11 cellular contexts compared by ENCODE assay signal in the genomic region with DNA sequence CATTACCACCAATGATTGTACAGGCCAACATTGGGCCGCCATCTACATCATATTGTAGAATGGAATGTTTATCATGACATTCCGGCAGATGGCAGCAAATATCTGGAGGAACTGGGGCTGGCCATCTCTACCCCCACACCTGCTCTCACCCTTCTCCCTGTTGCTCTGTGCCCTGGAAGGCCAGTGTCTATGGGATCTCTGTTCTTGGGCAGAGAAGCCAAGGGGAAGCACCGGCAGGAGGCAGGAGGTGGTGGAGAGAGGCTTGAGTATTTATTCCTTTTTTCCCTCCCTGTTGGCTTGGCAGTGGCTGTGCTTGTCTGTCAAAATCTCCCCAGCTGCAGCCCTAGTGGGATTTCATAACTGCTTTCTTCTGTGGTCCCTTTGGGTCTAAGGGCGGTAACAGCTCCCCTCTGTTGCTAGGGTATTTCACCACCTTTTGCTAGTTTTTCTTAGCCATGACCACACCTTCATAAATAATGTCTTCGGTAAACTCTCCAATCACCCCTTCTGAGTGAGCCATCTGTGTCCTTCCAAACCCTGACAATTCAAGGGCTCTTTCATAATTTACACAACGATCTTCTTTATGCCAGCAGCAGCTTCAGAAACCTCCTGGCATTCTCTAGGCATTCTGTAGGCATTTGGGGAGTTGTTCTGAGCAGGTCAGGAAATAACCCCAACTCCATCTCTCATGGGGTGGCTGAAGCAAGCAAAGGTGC.
A peak's percentile ranks its signal among the peaks of the same experiment; 100 is the strongest.
DNase-seq lines count a peak whose midpoint lies in the region; ATAC-seq and TF ChIP-seq lines count a peak whose summit lies in the region.
"Had no signal": no experiment of that assay in that cellular context is flagged by ENCODE, and none has a peak within 500 bp of the region (broad histone marks: within the 10 kb centered on the region; RNA-seq: fewer than 3 reads in every experiment).

No MANE protein-coding gene starts in this region.

- 65 to 77% methylated on average over 6 of the region's 6 CpGs for WGBS in heart right ventricle, 2 donors
- WGBS in right cardiac atrium: 76% methylated on average over 6 of the region's 6 CpGs

- H3K36me3 Mint-ChIP-seq in endothelial cell (ENCODE audit: low read depth, unreplicated experiment): no peaks in the 10 kb centered on the region

- DNase-seq in cardiac muscle cell (ENCODE audit: low read depth in 1 of 2, low spot score in 1 of 2) (peak in 1 of 2 donors; percentile 22), heart right ventricle (no peak), NCI-H526 (lab: John Stamatoyannopoulos, UW) (peak; percentile 36 to 82), endothelial cell (ENCODE audit: low spot score) (peak; percentile 38), NCI-H226 (no peak), right cardiac atrium (no peak)
- DNase-seq in stimulated activated CD4-positive, alpha-beta T cell treated with anti-CD3 and anti-CD28 coated beads, Interleukin-4, amount 100 ng/mL, for 4 hours: no peak
- DNase-seq: activated CD4-positive, alpha-beta T cell treated with anti-CD3 and anti-CD28 coated beads for 36 hours; sigmoid colon had no signal

- no peaks in the 10 kb centered on the region for H3K27me3 ChIP-seq in cardiac muscle cell
- H3K27me3 ChIP-seq in heart right ventricle: peaks cover 0 to 29% (median 16%) of the 10 kb centered on the region in 7 donors
- H3K27me3 ChIP-seq in right cardiac atrium (ENCODE audit: control insufficient read depth, insufficient read depth): no peaks in the 10 kb centered on the region

- H3K4me1 ChIP-seq in cardiac muscle cell (ENCODE audit: low read depth): no peaks in the 10 kb centered on the region
- no peaks in the 10 kb centered on the region for H3K4me1 ChIP-seq in heart right ventricle
- no peaks in the 10 kb centered on the region for H3K4me1 ChIP-seq in right cardiac atrium (ENCODE audit: control insufficient read depth, insufficient read depth, low read length)
- H3K4me1 ChIP-seq: sigmoid colon had no signal

- peaks cover 17% of the 10 kb centered on the region for H3K4me1 Mint-ChIP-seq in endothelial cell (ENCODE audit: unreplicated experiment)
- H3K4me1 Mint-ChIP-seq: activated CD4-positive, alpha-beta T cell treated with anti-CD3 and anti-CD28 coated beads for 36 hours had no signal

- intact Hi-C loops in heart right ventricle (cut with DNase I): no loop called here
- intact Hi-C loops in right cardiac atrium (cut with DNase I): no loop called here

- no peak overlapping the region for H3K27ac ChIP-seq in cardiac muscle cell
- no peak overlapping the region for H3K27ac ChIP-seq in heart right ventricle
- H3K27ac ChIP-seq in right cardiac atrium (ENCODE audit: low read length): no peak overlapping the region
- H3K27ac ChIP-seq: KMS-11, sigmoid colon had no signal

- H3K4me3 ChIP-seq in cardiac muscle cell (no peak overlapping the region), heart right ventricle (no peak overlapping the region), right cardiac atrium (ENCODE audit: low read length) (no peak overlapping the region)
- H3K4me3 ChIP-seq: sigmoid colon had no signal

- H3K9me3 ChIP-seq in cardiac muscle cell (ENCODE audit: low read depth) (no peaks in the 10 kb centered on the region), heart right ventricle (peaks cover 0 to 9% (median 2%) of the 10 kb centered on the region in 11 donors), right cardiac atrium (ENCODE audit: control insufficient read depth, low read length) (no peaks in the 10 kb centered on the region)

- H3K9me3 Mint-ChIP-seq in endothelial cell (ENCODE audit: unreplicated experiment): no peaks in the 10 kb centered on the region

- H3K27ac Mint-ChIP-seq in endothelial cell (ENCODE audit: unreplicated experiment): no peak overlapping the region
- H3K27ac Mint-ChIP-seq: activated CD4-positive, alpha-beta T cell treated with anti-CD3 and anti-CD28 coated beads for 36 hours had no signal

- TF ChIP-seq CTCF in cardiac muscle cell (IDR thresholded peaks at IDR 0.05; ENCODE audit: low read depth, low read length) (peak; percentile 5), heart right ventricle (IDR thresholded peaks at IDR 0.05) (no peak), endothelial cell (IDR thresholded peaks at IDR 0.05; ENCODE audit: unreplicated experiment) (no peak)

- ATAC-seq in heart right ventricle (no peak), HG03108 (IDR thresholded peaks at IDR 0.05; ENCODE audit: unreplicated experiment) (no peak), right cardiac atrium (no peak)
- ATAC-seq: activated CD4-positive, alpha-beta T cell treated with anti-CD3 and anti-CD28 coated beads for 36 hours had no signal

- peaks cover 10% of the 10 kb centered on the region for H3K27me3 Mint-ChIP-seq in endothelial cell (ENCODE audit: unreplicated experiment)

- no peak overlapping the region for H3K4me3 Mint-ChIP-seq in endothelial cell (ENCODE audit: unreplicated experiment)
- H3K4me3 Mint-ChIP-seq: activated CD4-positive, alpha-beta T cell treated with anti-CD3 and anti-CD28 coated beads for 36 hours had no signal

- H3K36me3 ChIP-seq in cardiac muscle cell (no peaks in the 10 kb centered on the region), heart right ventricle (no peaks in the 10 kb centered on the region)
- H3K36me3 ChIP-seq: sigmoid colon had no signal

Comparison
In these comparisons a context has a peak if more than half of its experiments do, and no peak if none do; other contexts are left out.
1. DNase-seq: peak in NCI-H526 (2 of 2) and endothelial cell (single experiment); none in heart right ventricle (0 of 2), NCI-H226 (single experiment), stimulated activated CD4-positive, alpha-beta T cell treated with anti-CD3 and anti-CD28 coated beads, Interleukin-4, amount 100 ng/mL, for 4 hours (0 of 2) and right cardiac atrium (0 of 3).